In genomic region chr11:14529933-14530332, GRCh38 we compare ENCODE assay signal across 17 cellular contexts.
"Had no signal": no experiment of that assay in that cellular context is flagged by ENCODE, and none has a peak within 500 bp of the region (broad histone marks: within the 10 kb centered on the region; RNA-seq: fewer than 3 reads in every experiment).

No MANE protein-coding gene starts in this region.

- DNase-seq: activated CD4-positive, alpha-beta T cell treated with anti-CD3 and anti-CD28 coated beads for 4 hours; activated naive CD4-positive, alpha-beta T cell treated with Interleukin-2 at 50 U/mL for 16 hours; activated naive CD8-positive, alpha-beta T cell treated with anti-CD3 and anti-CD28 coated beads, Interleukin-2, amount 50 U/mL, for 24 hours; effector CD4-positive, alpha-beta T cell; gastrocnemius medialis; naive thymus-derived CD4-positive, alpha-beta T cell; stimulated activated CD4-positive, alpha-beta T cell treated with anti-CD3 and anti-CD28 coated beads, Interleukin-2, amount 100 ng/mL, for 48 hours; stimulated activated naive CD4-positive, alpha-beta T cell treated with Interleukin-2 at 50 U/mL for 16 hours; T-cell; T1000; WERI-Rb-1 had no signal

- H3K27me3 ChIP-seq: ascending aorta, gastrocnemius medialis, neutrophil had no signal

- ATAC-seq: activated naive CD8-positive, alpha-beta T cell treated with anti-CD3 and anti-CD28 coated beads, Interleukin-2, amount 50 U/mL, for 24 hours; gastrocnemius medialis; naive thymus-derived CD4-positive, alpha-beta T cell; T-cell had no signal

- H3K4me1 ChIP-seq: ascending aorta, gastrocnemius medialis, prostate gland had no signal

- H3K9me3 Mint-ChIP-seq: activated naive CD8-positive, alpha-beta T cell treated with anti-CD3 and anti-CD28 coated beads, Interleukin-2, amount 50 U/mL, for 24 hours; T-cell; type B pancreatic cell had no signal

- H3K27ac Mint-ChIP-seq: activated naive CD8-positive, alpha-beta T cell treated with anti-CD3 and anti-CD28 coated beads, Interleukin-2, amount 50 U/mL, for 24 hours; T-cell; type B pancreatic cell had no signal

- H3K36me3 Mint-ChIP-seq: type B pancreatic cell had no signal

- H3K4me3 Mint-ChIP-seq: activated naive CD8-positive, alpha-beta T cell treated with anti-CD3 and anti-CD28 coated beads, Interleukin-2, amount 50 U/mL, for 24 hours; naive thymus-derived CD4-positive, alpha-beta T cell; T-cell; type B pancreatic cell had no signal

- H3K4me3 ChIP-seq: ascending aorta, coronary artery, gastrocnemius medialis, lung, prostate gland had no signal

- H3K27me3 Mint-ChIP-seq: activated naive CD8-positive, alpha-beta T cell treated with anti-CD3 and anti-CD28 coated beads, Interleukin-2, amount 50 U/mL, for 24 hours; naive thymus-derived CD4-positive, alpha-beta T cell; T-cell; type B pancreatic cell had no signal

- H3K36me3 ChIP-seq: ascending aorta, gastrocnemius medialis, neutrophil, prostate gland, WERI-Rb-1 had no signal

- H3K4me1 Mint-ChIP-seq: activated naive CD8-positive, alpha-beta T cell treated with anti-CD3 and anti-CD28 coated beads, Interleukin-2, amount 50 U/mL, for 24 hours; T-cell had no signal

- H3K9me3 ChIP-seq: ascending aorta, gastrocnemius medialis, neutrophil, prostate gland had no signal

- H3K27ac ChIP-seq: ascending aorta, coronary artery, gastrocnemius medialis, neutrophil, prostate gland, WERI-Rb-1 had no signal
